In genomic region chr19:6273701-6274601, GRCh38 we compare ENCODE assay signal across 8 cellular contexts. TPM values are rescaled to one million over a fixed set of nuclear protein-coding genes. Genes with fewer than 3 reads are reported as not detected.
DNase-seq lines count a peak whose midpoint lies in the region; ATAC-seq and TF ChIP-seq lines count a peak whose summit lies in the region.

No MANE protein-coding gene starts in this region.

- DNase-seq in GM23338 (ENCODE audit: low spot score), result no peak
- DNase-seq in SHP77 treated with DMSO at 0.1 percent for 48 hours (lab: John Stamatoyannopoulos, UW), result peak; percentile 45
- DNase-seq in fibroblast of gingiva (ENCODE audit: low read depth), result peak; percentile 95
- DNase-seq in naive B cell, result no peak
- no peak for DNase-seq in stimulated activated CD8-positive, alpha-beta memory T cell treated with anti-CD3 and anti-CD28 coated beads, Interleukin-4, amount 100 ng/mL, for 48 hours
- no peak for DNase-seq in stimulated activated CD4-positive, alpha-beta T cell treated with anti-CD3 and anti-CD28 coated beads, Interleukin-12 subunit alpha, Interleukin-12 subunit beta, amount 100 ng/mL, for 4 hours
- no peak for DNase-seq in NCI-H1930 (lab: John Stamatoyannopoulos, UW)

- no peaks in the 10 kb centered on the region for H3K27me3 ChIP-seq in GM23338 (ENCODE audit: insufficient read depth)

- H3K4me1 ChIP-seq in GM23338 (ENCODE audit: insufficient read depth), result peaks cover 63% of the 10 kb centered on the region

- H3K9me3 Mint-ChIP-seq in GM23338 (no peaks in the 10 kb centered on the region), naive B cell (no peaks in the 10 kb centered on the region)

- no peaks in the 10 kb centered on the region for H3K9me2 ChIP-seq in GM23338 (ENCODE audit: insufficient read depth)

- peak overlapping the region; percentile 32; the same call in 1 of the 2 replicates for H3K4me2 ChIP-seq in GM23338

- H3K4me3 Mint-ChIP-seq in GM23338, result peak overlapping the region; percentile 20; the same call in 1 of the 3 replicates
- peak overlapping the region in 2 of 8 donors; percentile 22 to 35 for H3K4me3 Mint-ChIP-seq in naive B cell

- H3K27ac Mint-ChIP-seq in GM23338 (peak overlapping the region; percentile 75), naive B cell (peak overlapping the region in 4 of 6 donors; percentile 10 to 54 (median 36))

- H4K20me1 ChIP-seq in GM23338 (replicated peaks; ENCODE audit: insufficient read depth), result peaks cover 61% of the 10 kb centered on the region

- H3K36me3 Mint-ChIP-seq in GM23338 (ENCODE audit: low read depth) (peaks cover 23% of the 10 kb centered on the region), naive B cell (peaks cover 0 to 4% of the 10 kb centered on the region in 2 donors)

- H2AFZ ChIP-seq in GM23338, result no peak overlapping the region

- ATAC-seq in GM23338, result no peak
- ATAC-seq in naive B cell (ENCODE audit: low read depth in 2 of 2), result no peak
- ATAC-seq in HG03565 (IDR thresholded peaks at IDR 0.05; ENCODE audit: unreplicated experiment), result no peak

- H3F3A ChIP-seq in GM23338 (replicated peaks; ENCODE audit: low read depth), result 0 out of 2 replicates have a peak, but pooled peaks cover 3% of the 10 kb centered on the region

- H3K4me1 Mint-ChIP-seq in GM23338 (peaks cover 84% of the 10 kb centered on the region), naive B cell (peaks cover 47 to 77% (median 64%) of the 10 kb centered on the region in 3 donors)

- no peak overlapping the region for H3K4me3 ChIP-seq in GM23338

- peaks cover 20% of the 10 kb centered on the region for H3K27me3 Mint-ChIP-seq in GM23338 (ENCODE audit: insufficient read depth, low read depth, poor library complexity)
- H3K27me3 Mint-ChIP-seq in naive B cell, result no peaks in the 10 kb centered on the region

- TF ChIP-seq CTCF in GM23338 (conservative IDR thresholded peaks at IDR 0.05; ENCODE audit: low read depth in 2 of 2), result no peak

- H3K36me3 ChIP-seq in GM23338 (ENCODE audit: insufficient read depth), result no peaks in the 10 kb centered on the region

- peak overlapping the region; percentile 93; the same call in 1 of the 2 replicates for H3K27ac ChIP-seq in GM23338 (ENCODE audit: low read depth)

- H3K79me2 ChIP-seq in GM23338 (replicated peaks; ENCODE audit: insufficient read depth), result peaks cover 94% of the 10 kb centered on the region

TF ChIP-seq in GM23338, 12 proteins besides CTCF, POLR2A, EP300 and RAD21 (continues in another document):
- TF ChIP-seq ZNF331 (CRISPR knock-in tag; IDR thresholded peaks at IDR 0.05; ENCODE audit: low read depth), result no peak
- TF ChIP-seq ZNF114 (CRISPR knock-in tag; IDR thresholded peaks at IDR 0.05), result no peak
- TF ChIP-seq JUNB (IDR thresholded peaks at IDR 0.05; ENCODE audit: unreplicated experiment), result no peak
- no peak for TF ChIP-seq CREB1 (CRISPR knock-in tag; IDR thresholded peaks at IDR 0.05; ENCODE audit: low read depth)
- TF ChIP-seq STAT1 (IDR thresholded peaks at IDR 0.05; ENCODE audit: unreplicated experiment), result no peak
- no peak for TF ChIP-seq POLR2AphosphoS5 (IDR thresholded peaks at IDR 0.05; ENCODE audit: low read depth)
- no peak for TF ChIP-seq EZH2 (IDR thresholded peaks at IDR 0.05; ENCODE audit: low read depth, unreplicated experiment)
- TF ChIP-seq ZNF462 (CRISPR knock-in tag; IDR thresholded peaks at IDR 0.05), result no peak
- no peak for TF ChIP-seq NANOG (IDR thresholded peaks at IDR 0.05; ENCODE audit: borderline replicate concordance)
- TF ChIP-seq ETS1 (IDR thresholded peaks at IDR 0.05), result no peak

RNA-seq across cellular contexts. Expression of gene MLLT1, which starts 5.8 kb away (rescaled TPM):
- 15.4 and 23.4 TPM in 2 replicates for total RNA-seq in GM23338 (2014; rRNA removed; shearing (Covaris generic))
- polyA plus RNA-seq in GM23338 (2016; fragmentation: Nextera tagmentation; extraction: Ambion mirVana) (17.8 and 19.9 TPM in 2 replicates), naive B cell (ENCODE audit: low read depth in 6 of 6) (1 to 10 TPM in 4 of 6 donors, under 1 TPM in 2; 0.43 to 1.7 (median 1.3) TPM)

RNA-seq across cellular contexts. Expression of gene ACER1, which starts 59.5 kb away (rescaled TPM):
- total RNA-seq in GM23338 (2014; rRNA removed; shearing (Covaris generic)), result not detected in 2 replicates
- polyA plus RNA-seq in GM23338 (2016; fragmentation: Nextera tagmentation; extraction: Ambion mirVana) (not detected in 2 replicates), naive B cell (ENCODE audit: low read depth in 6 of 6) (not detected)

Comparison
In these comparisons a context has a peak if more than half of its experiments do, and no peak if none do; other contexts are left out.
1. DNase-seq: peak in SHP77 treated with DMSO at 0.1 percent for 48 hours (single experiment) and fibroblast of gingiva (single experiment); none in GM23338 (single experiment), naive B cell (single experiment), stimulated activated CD8-positive, alpha-beta memory T cell treated with anti-CD3 and anti-CD28 coated beads, Interleukin-4, amount 100 ng/mL, for 48 hours (single experiment), stimulated activated CD4-positive, alpha-beta T cell treated with anti-CD3 and anti-CD28 coated beads, Interleukin-12 subunit alpha, Interleukin-12 subunit beta, amount 100 ng/mL, for 4 hours (single experiment) and NCI-H1930 (0 of 2).